In genomic region chr12:56117082-56117706, GRCh38 we compare ENCODE assay signal across 8 cellular contexts. TPM values are rescaled to one million over a fixed set of nuclear protein-coding genes. Genes with fewer than 3 reads are reported as not detected.
A peak's percentile ranks its signal among the peaks of the same experiment; 100 is the strongest.
DNase-seq lines count a peak whose midpoint lies in the region; ATAC-seq and TF ChIP-seq lines count a peak whose summit lies in the region.
"Not testable (repeated sequence)": the region's sequence is repeated elsewhere in the genome, so short reads cannot be mapped to it uniquely, and the experiment has no call there.

No MANE protein-coding gene starts in this region.

- peaks cover 14% of the 10 kb centered on the region for H4K20me1 ChIP-seq in Loucy (ENCODE audit: insufficient read depth, low read length, poor library complexity, severe bottlenecking)

- H3K4me2 ChIP-seq in Loucy (ENCODE audit: low read depth, low read length, poor library complexity, severe bottlenecking), result peak overlapping the region; percentile 72

- CTCF ChIA-PET in Calu3 (lab: Charles Lee), result interaction anchor here (1.4 to 3.3 kb wide), 3 partner anchors 9 to 72 kb away, joined by 4 to 53 read pairs (median 16); partner anchors contain the start of genes ESYT1 and SMARCC2

- TSS peak; percentile 97 for BruUV-seq in Calu3 (replicated peaks; lab: Mats Ljungman, UMichigan)

- H3K9me3 Mint-ChIP-seq in Calu3 (ENCODE audit: low read depth, unreplicated experiment); T-helper 1 cell treated with Interleukin-12 subunit alpha and Interleukin-12 subunit beta and Interleukin-4 antibody, amounts not matched to agents 30 μg/mL and 1 μg/mL, for 36 hours: not testable (repeated sequence)

- H3K27ac Mint-ChIP-seq in Calu3 (ENCODE audit: unreplicated experiment), result peak overlapping the region; percentile 100
- peak overlapping the region; percentile 99 for H3K27ac Mint-ChIP-seq in T-helper 1 cell treated with Interleukin-12 subunit alpha and Interleukin-12 subunit beta and Interleukin-4 antibody, amounts not matched to agents 30 μg/mL and 1 μg/mL, for 36 hours

- peak overlapping the region; percentile 99 for H3K9ac ChIP-seq in Loucy (ENCODE audit: low read depth, low read length, poor library complexity, severe bottlenecking)

- H3K36me3 ChIP-seq in Loucy (ENCODE audit: insufficient read depth, low read length), result peaks cover 26% of the 10 kb centered on the region
- H3K36me3 ChIP-seq in neutrophil, result peaks cover 23% of the 10 kb centered on the region
- peaks cover 24% of the 10 kb centered on the region for H3K36me3 ChIP-seq in thoracic aorta

- not testable (repeated sequence) for H3K9me3 ChIP-seq in Loucy (ENCODE audit: insufficient read depth, low read depth, low read length); neutrophil; thoracic aorta

- intact Hi-C loops in Calu3 (cut with micrococcal nuclease; ENCODE audit: unreplicated experiment), result loop anchor here (5.0 kb wide), 2 partner anchors 40 to 70 kb away; partner anchors contain the start of gene MYL6

- peaks cover 17% of the 10 kb centered on the region for H3K4me1 Mint-ChIP-seq in Calu3 (ENCODE audit: low read depth, unreplicated experiment)
- peaks cover 30% of the 10 kb centered on the region for H3K4me1 Mint-ChIP-seq in T-helper 1 cell treated with Interleukin-12 subunit alpha and Interleukin-12 subunit beta and Interleukin-4 antibody, amounts not matched to agents 30 μg/mL and 1 μg/mL, for 36 hours (ENCODE audit: low read depth)

- not testable (repeated sequence) for H3K27me3 ChIP-seq in Loucy (ENCODE audit: insufficient read depth, low read length, poor library complexity, severe bottlenecking); neutrophil; thoracic aorta (replicated peaks; ENCODE audit: insufficient read depth)

- H3K4me1 ChIP-seq in Loucy (ENCODE audit: insufficient read depth, low read length, poor library complexity, severe bottlenecking) (peaks cover 18% of the 10 kb centered on the region), neutrophil (ENCODE audit: control insufficient read depth in 1 of 2, insufficient read depth in 1 of 2, low read depth in 1 of 2, low read length in 1 of 2) (peaks cover 33% of the 10 kb centered on the region in 2 experiments), thoracic aorta (ENCODE audit: control insufficient read depth in 1 of 2, low read depth in 2 of 2) (peaks cover 7 to 27% of the 10 kb centered on the region in 2 donors)

- not testable (repeated sequence) for ATAC-seq in thoracic aorta (ENCODE audit: insufficient number of reproducible peaks, low FRiP score, low read depth)

- not testable (repeated sequence) for TF ChIP-seq CTCF in Calu3 (IDR thresholded peaks at IDR 0.05; ENCODE audit: unreplicated experiment); Loucy (conservative IDR thresholded peaks at IDR 0.05; ENCODE audit: low read length); epithelial cell of esophagus (IDR thresholded peaks at IDR 0.05; ENCODE audit: insufficient read depth, low read depth, low read length, missing control alignments); neutrophil (IDR thresholded peaks at IDR 0.05); thoracic aorta (IDR thresholded peaks at IDR 0.05)

- H3F3A ChIP-seq in Loucy (ENCODE audit: low read depth), result peaks cover 20% of the 10 kb centered on the region

- 3% methylated on average over 11 to 12 of the region's 16 CpGs for WGBS in adipose tissue, 3 donors

- not testable (repeated sequence) for H2AFZ ChIP-seq in Loucy (ENCODE audit: low read length)

- H3K9me2 ChIP-seq in Loucy (replicated peaks; ENCODE audit: low read depth, low read length), result not testable (repeated sequence)

- peak overlapping the region; percentile 93 for H3K27ac ChIP-seq in adipose tissue (ENCODE audit: low read depth, low read length)
- peak overlapping the region; percentile 96 for H3K27ac ChIP-seq in neutrophil
- H3K27ac ChIP-seq in thoracic aorta, result peak overlapping the region; percentile 97 to 99

- H3K36me3 Mint-ChIP-seq in Calu3 (ENCODE audit: insufficient read depth, unreplicated experiment), result peaks cover 67% of the 10 kb centered on the region
- H3K36me3 Mint-ChIP-seq in T-helper 1 cell treated with Interleukin-12 subunit alpha and Interleukin-12 subunit beta and Interleukin-4 antibody, amounts not matched to agents 30 μg/mL and 1 μg/mL, for 36 hours (ENCODE audit: low read depth), result peaks cover 41% of the 10 kb centered on the region

- DNase-seq in Calu3; thoracic aorta (ENCODE audit: low spot score): not testable (repeated sequence)
- DNase-seq in epithelial cell of esophagus (ENCODE audit: low read depth), result peak; percentile 19
- peak; percentile 29 for DNase-seq in kidney tubule cell (ENCODE audit: low spot score)

- H3K4me3 ChIP-seq in Loucy (ENCODE audit: low read length, poor library complexity, severe bottlenecking) (peak overlapping the region; percentile 99), epithelial cell of esophagus (ENCODE audit: low read length) (peak overlapping the region; percentile 92), neutrophil (ENCODE audit: low read depth in 1 of 2, low read length in 1 of 2) (peak overlapping the region; percentile 87 to 96), thoracic aorta (peak overlapping the region; percentile 97)

- not testable (repeated sequence) for H3K27me3 Mint-ChIP-seq in Calu3 (ENCODE audit: unreplicated experiment); T-helper 1 cell treated with Interleukin-12 subunit alpha and Interleukin-12 subunit beta and Interleukin-4 antibody, amounts not matched to agents 30 μg/mL and 1 μg/mL, for 36 hours (ENCODE audit: low read depth)

- H3K4me3 Mint-ChIP-seq in Calu3 (ENCODE audit: low read depth, unreplicated experiment), result peak overlapping the region; percentile 97
- H3K4me3 Mint-ChIP-seq in T-helper 1 cell treated with Interleukin-12 subunit alpha and Interleukin-12 subunit beta and Interleukin-4 antibody, amounts not matched to agents 30 μg/mL and 1 μg/mL, for 36 hours, result peak overlapping the region; percentile 99

- H3K79me2 ChIP-seq in Loucy (ENCODE audit: insufficient read depth, low read length), result peaks cover 35% of the 10 kb centered on the region

RNA-seq across cellular contexts. Expression of gene RPL41, which starts 0.8 kb away (rescaled TPM):
- total RNA-seq in Calu3 (2022) (2,379 and 2,426 TPM in 2 replicates), thoracic aorta (1,000 to 10,000 TPM in 1 of 2 donors, 100 to 1,000 TPM in 1; 923 to 1,490 TPM)
- 1,000 to 10,000 TPM; 6,348 to 7,135 (median 6,380) TPM for polyA plus RNA-seq in adipose tissue

RNA-seq across cellular contexts. Expression of gene ZC3H10, which starts 0.9 kb away (rescaled TPM):
- 6.6 and 8.2 TPM in 2 replicates for total RNA-seq in Calu3 (2022)
- polyA plus RNA-seq in adipose tissue, result 1 to 10 TPM; 1.6 to 2.4 (median 1.9) TPM
- 1 to 10 TPM; 4.1 to 7.1 TPM for total RNA-seq in thoracic aorta

RNA-seq across cellular contexts. Expression of gene ESYT1, which starts 10.9 kb away (rescaled TPM):
- 72.7 and 91.1 TPM in 2 replicates for total RNA-seq in Calu3 (2022)
- polyA plus RNA-seq in adipose tissue, result 100 to 1,000 TPM in 1 of 3 donors, 10 to 100 TPM in 2; 61.4 to 304 (median 94.5) TPM
- 100 to 1,000 TPM; 113 to 128 TPM for total RNA-seq in thoracic aorta

RNA-seq across cellular contexts. Expression of gene PA2G4, which starts 12.8 kb away (rescaled TPM):
- total RNA-seq in Calu3 (2022) (229 and 233 TPM in 2 replicates), thoracic aorta (100 to 1,000 TPM in 1 of 2 donors, 10 to 100 TPM in 1; 53.2 to 111 TPM)
- polyA plus RNA-seq in adipose tissue, result 100 to 1,000 TPM in 1 of 3 donors, 10 to 100 TPM in 2; 75.9 to 138 (median 83.2) TPM

RNA-seq across cellular contexts. Expression of gene MYL6B, which starts 35.2 kb away (rescaled TPM):
- total RNA-seq in Calu3 (2022) (52.4 and 53.7 TPM in 2 replicates), thoracic aorta (10 to 100 TPM; 17.1 to 19.1 TPM)
- 10 to 100 TPM; 15.5 to 88.5 (median 48.0) TPM for polyA plus RNA-seq in adipose tissue
